In the genomic region with DNA sequence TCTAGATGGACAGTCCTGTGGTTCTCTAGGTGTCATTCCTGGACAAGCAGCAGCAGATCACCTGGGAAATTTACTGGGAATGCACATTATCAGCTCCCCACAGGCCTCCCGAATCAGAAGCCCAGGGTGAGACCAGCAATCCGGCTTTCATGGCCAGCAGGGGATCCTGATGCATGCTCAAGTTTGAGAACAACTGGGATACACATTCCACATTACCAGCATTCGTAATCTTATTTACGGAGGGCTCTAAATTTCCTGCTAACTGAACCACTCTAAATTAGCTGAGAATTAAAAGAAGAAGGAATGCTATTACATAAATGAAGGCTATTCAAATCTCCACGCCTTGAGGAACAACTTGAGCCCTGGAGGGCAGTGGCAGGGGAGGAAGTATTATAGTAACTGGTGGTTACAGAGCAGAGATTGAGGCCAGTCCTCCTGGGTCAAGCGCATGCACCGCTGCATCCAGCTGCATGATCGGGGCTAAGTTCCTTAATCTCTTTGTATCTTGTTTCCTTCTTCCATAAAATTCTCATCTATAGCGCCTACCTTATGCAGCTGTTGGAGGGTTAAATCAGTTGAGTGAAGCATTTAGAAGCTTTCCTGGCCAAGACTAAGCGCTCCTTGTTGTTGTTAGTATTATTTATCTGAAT, we compare ENCODE assay signal across 22 cellular contexts.
A peak's percentile ranks its signal among the peaks of the same experiment; 100 is the strongest.
DNase-seq lines count a peak whose midpoint lies in the region; ATAC-seq and TF ChIP-seq lines count a peak whose summit lies in the region.
"Had no signal": no experiment of that assay in that cellular context is flagged by ENCODE, and none has a peak within 500 bp of the region (broad histone marks: within the 10 kb centered on the region; RNA-seq: fewer than 3 reads in every experiment).

No MANE protein-coding gene starts in this region.

- H3K4me1 Mint-ChIP-seq in neural crest cell = peaks cover 11% of the 10 kb centered on the region
- no peaks in the 10 kb centered on the region for H3K4me1 Mint-ChIP-seq in stimulated activated naive CD8-positive, alpha-beta T cell treated with anti-CD3 and anti-CD28 coated beads, Interleukin-15, amount 100 ng/mL, for 72 hours
- H3K4me1 Mint-ChIP-seq: CD4-positive, CD25-positive, alpha-beta regulatory T cell had no signal

- H3K9ac ChIP-seq in BLaER1 treated with 17β-estradiol and CSF1 and Interleukin-3, amounts not matched to agents 10 nM and 100 nM = no peak overlapping the region
- H3K9ac ChIP-seq: SK-N-SH had no signal

- intact Hi-C loops in esophagus muscularis mucosa (cut with DNase I) = no loop called here
- intact Hi-C loops in gastrocnemius medialis (cut with DNase I; ENCODE audit: low total_unique reads) = no loop called here

- peak overlapping the region in 2 of 11 experiments; percentile 21 to 26; a peak in 3 of 22 replicates for H3K27ac ChIP-seq in BLaER1 treated with 17β-estradiol and CSF1 and Interleukin-3, amounts not matched to agents 10 nM and 100 nM
- H3K27ac ChIP-seq in SJCRH30 (no peak overlapping the region), esophagus muscularis mucosa (replicated peaks in 1 of 4) (no peak overlapping the region), gastrocnemius medialis (no peak overlapping the region)
- H3K27ac ChIP-seq: Peyer's patch had no signal

- peak; percentile 33 to 65 for DNase-seq in SJCRH30
- peak; percentile 62 for DNase-seq in esophagus muscularis mucosa (ENCODE audit: extremely low spot score)
- no peak for DNase-seq in neural crest cell (ENCODE audit: low read depth, low spot score)
- DNase-seq in gastrocnemius medialis = no peak
- no peak for DNase-seq in stimulated activated CD4-positive, alpha-beta T cell treated with anti-CD3 and anti-CD28 coated beads, Interleukin-2, amount 100 ng/mL, for 24 hours
- no peak for DNase-seq in stimulated activated naive CD8-positive, alpha-beta T cell treated with anti-CD3 and anti-CD28 coated beads, Interleukin-15, amount 100 ng/mL, for 72 hours
- DNase-seq: 8988T; ACHN; BE2C; CD4-positive, CD25-positive, alpha-beta regulatory T cell; IMR-90; KG1; MG63; NCI-H1694; NCI-H2029 treated with DMSO at 0.1 percent for 48 hours; NCI-H2227 treated with DMSO at 0.1 percent for 48 hours; NCI-H526 treated with DMSO at 0.1 percent for 48 hours; Peyer's patch; SIG-M5; SK-N-SH had no signal

- no peak overlapping the region for H3K4me3 Mint-ChIP-seq in neural crest cell
- H3K4me3 Mint-ChIP-seq in stimulated activated naive CD8-positive, alpha-beta T cell treated with anti-CD3 and anti-CD28 coated beads, Interleukin-15, amount 100 ng/mL, for 72 hours = no peak overlapping the region
- H3K4me3 Mint-ChIP-seq: CD4-positive, CD25-positive, alpha-beta regulatory T cell had no signal

- no peak for TF ChIP-seq EP300 in esophagus muscularis mucosa (IDR thresholded peaks at IDR 0.05)

- H3K27me3 ChIP-seq in BLaER1 treated with 17β-estradiol and CSF1 and Interleukin-3, amounts not matched to agents 10 nM and 100 nM = no peaks in the 10 kb centered on the region
- H3K27me3 ChIP-seq in SJCRH30 (peaks cover 22% of the 10 kb centered on the region; the same call in 1 of the 2 replicates), esophagus muscularis mucosa (peaks cover 0 to 7% (median 0%) of the 10 kb centered on the region in 4 donors), gastrocnemius medialis (no peaks in the 10 kb centered on the region)
- H3K27me3 ChIP-seq: BE2C, MG63, Peyer's patch had no signal

- H3K9me3 ChIP-seq in BLaER1 treated with 17β-estradiol and CSF1 and Interleukin-3, amounts not matched to agents 10 nM and 100 nM (replicated peaks in 1 of 11) = no peaks in the 10 kb centered on the region
- no peaks in the 10 kb centered on the region for H3K9me3 ChIP-seq in SJCRH30 (replicated peaks)
- no peaks in the 10 kb centered on the region for H3K9me3 ChIP-seq in esophagus muscularis mucosa
- no peaks in the 10 kb centered on the region for H3K9me3 ChIP-seq in gastrocnemius medialis
- H3K9me3 ChIP-seq: BE2C, MG63, Peyer's patch, SK-N-SH had no signal

- peaks cover 0 to 5% (median 0%) of the 10 kb centered on the region in 11 experiments; a peak in 2 of 22 replicates for H4K20me1 ChIP-seq in BLaER1 treated with 17β-estradiol and CSF1 and Interleukin-3, amounts not matched to agents 10 nM and 100 nM

- in situ Hi-C loops in gastrocnemius medialis (cut with MboI; ENCODE audit: low sequenced_read_pairs in 4 of 4) = no loop called here

- H3K4me1 ChIP-seq in BLaER1 treated with 17β-estradiol and CSF1 and Interleukin-3, amounts not matched to agents 10 nM and 100 nM = peaks cover 17 to 56% (median 41%) of the 10 kb centered on the region in 10 experiments
- H3K4me1 ChIP-seq in SJCRH30 = peaks cover 18% of the 10 kb centered on the region
- no peaks in the 10 kb centered on the region for H3K4me1 ChIP-seq in esophagus muscularis mucosa
- no peaks in the 10 kb centered on the region for H3K4me1 ChIP-seq in gastrocnemius medialis
- H3K4me1 ChIP-seq: BE2C, Peyer's patch had no signal

- WGBS in esophagus muscularis mucosa = 77% methylated on average over 10 of the region's 10 CpGs

- H3K36me3 ChIP-seq in BLaER1 treated with 17β-estradiol and CSF1 and Interleukin-3, amounts not matched to agents 10 nM and 100 nM = peaks cover 0 to 6% (median 0%) of the 10 kb centered on the region in 11 experiments; a peak in 1 of 22 replicates
- H3K36me3 ChIP-seq in SJCRH30 (no peaks in the 10 kb centered on the region), esophagus muscularis mucosa (no peaks in the 10 kb centered on the region), gastrocnemius medialis (no peaks in the 10 kb centered on the region)
- H3K36me3 ChIP-seq: BE2C, MG63, Peyer's patch had no signal

- ATAC-seq in HG03469 (IDR thresholded peaks at IDR 0.05; ENCODE audit: unreplicated experiment) = no peak
- ATAC-seq in gastrocnemius medialis = no peak
- no peak for ATAC-seq in stimulated activated naive CD8-positive, alpha-beta T cell treated with anti-CD3 and anti-CD28 coated beads, Interleukin-15, amount 100 ng/mL, for 72 hours

- peak overlapping the region; percentile 32 for H3K27ac Mint-ChIP-seq in neural crest cell (ENCODE audit: unreplicated experiment)
- no peak overlapping the region for H3K27ac Mint-ChIP-seq in stimulated activated naive CD8-positive, alpha-beta T cell treated with anti-CD3 and anti-CD28 coated beads, Interleukin-15, amount 100 ng/mL, for 72 hours
- H3K27ac Mint-ChIP-seq: CD4-positive, CD25-positive, alpha-beta regulatory T cell had no signal

- TF ChIP-seq CTCF in esophagus muscularis mucosa (IDR thresholded peaks at IDR 0.05) = no peak
- no peak for TF ChIP-seq CTCF in neural crest cell (conservative IDR thresholded peaks at IDR 0.05)
- TF ChIP-seq CTCF in gastrocnemius medialis (IDR thresholded peaks at IDR 0.05 in 4 of 5, conservative IDR thresholded peaks at IDR 0.05 in 1 of 5) = no peak

- H3K4me2 ChIP-seq in BLaER1 treated with 17β-estradiol and CSF1 and Interleukin-3, amounts not matched to agents 10 nM and 100 nM = peak overlapping the region; percentile 27 to 88 (median 74)
- H3K4me2 ChIP-seq: SK-N-SH had no signal

- H3K4me3 ChIP-seq in BLaER1 treated with 17β-estradiol and CSF1 and Interleukin-3, amounts not matched to agents 10 nM and 100 nM = no peak overlapping the region
- no peak overlapping the region for H3K4me3 ChIP-seq in SJCRH30
- no peak overlapping the region for H3K4me3 ChIP-seq in esophagus muscularis mucosa
- no peak overlapping the region for H3K4me3 ChIP-seq in gastrocnemius medialis
- H3K4me3 ChIP-seq: MG63, Peyer's patch had no signal

- no peak for TF ChIP-seq POLR2A in esophagus muscularis mucosa (IDR thresholded peaks at IDR 0.05; ENCODE audit: low read depth)
- TF ChIP-seq POLR2A in gastrocnemius medialis (IDR thresholded peaks at IDR 0.05) = no peak

- H3K27me3 Mint-ChIP-seq in neural crest cell (ENCODE audit: low read depth) = no peaks in the 10 kb centered on the region
- H3K27me3 Mint-ChIP-seq in stimulated activated naive CD8-positive, alpha-beta T cell treated with anti-CD3 and anti-CD28 coated beads, Interleukin-15, amount 100 ng/mL, for 72 hours = no peaks in the 10 kb centered on the region
- H3K27me3 Mint-ChIP-seq: CD4-positive, CD25-positive, alpha-beta regulatory T cell had no signal

- H3K36me3 Mint-ChIP-seq in neural crest cell (ENCODE audit: low read depth) = no peaks in the 10 kb centered on the region
- H3K36me3 Mint-ChIP-seq: CD4-positive, CD25-positive, alpha-beta regulatory T cell had no signal

- no peaks in the 10 kb centered on the region for H3K9me3 Mint-ChIP-seq in neural crest cell
- no peaks in the 10 kb centered on the region for H3K9me3 Mint-ChIP-seq in stimulated activated naive CD8-positive, alpha-beta T cell treated with anti-CD3 and anti-CD28 coated beads, Interleukin-15, amount 100 ng/mL, for 72 hours
- H3K9me3 Mint-ChIP-seq: CD4-positive, CD25-positive, alpha-beta regulatory T cell had no signal

Comparison
In these comparisons a context has a peak if more than half of its experiments do, and no peak if none do; other contexts are left out.
1. DNase-seq: peak in SJCRH30 (2 of 2) and esophagus muscularis mucosa (single experiment); none in neural crest cell (single experiment), gastrocnemius medialis (0 of 2), stimulated activated CD4-positive, alpha-beta T cell treated with anti-CD3 and anti-CD28 coated beads, Interleukin-2, amount 100 ng/mL, for 24 hours (0 of 2) and stimulated activated naive CD8-positive, alpha-beta T cell treated with anti-CD3 and anti-CD28 coated beads, Interleukin-15, amount 100 ng/mL, for 72 hours (0 of 2).